Comparison of ENCODE assay signal across 8 cellular contexts in genomic region chr19:55301459-55302331, GRCh38. TPM values are rescaled to one million over a fixed set of nuclear protein-coding genes. Genes with fewer than 3 reads are reported as not detected.
DNase-seq lines count a peak whose midpoint lies in the region; ATAC-seq, FAIRE-seq and TF ChIP-seq lines count a peak whose summit lies in the region.

No MANE protein-coding gene starts in this region.

- H3K4me2 ChIP-seq in endothelial cell of umbilical vein (ENCODE audit: insufficient read depth, low read length): peak overlapping the region; percentile 52

- FAIRE-seq in endothelial cell of umbilical vein (lab: Jason Lieb, UNC): peak; percentile 89

- H3K9me3 ChIP-seq in A673 (ENCODE audit: low read depth, low read length, poor library complexity, severe bottlenecking) (no peaks in the 10 kb centered on the region), NT2/D1 (ENCODE audit: insufficient read depth, low read length) (no peaks in the 10 kb centered on the region), endothelial cell of umbilical vein (replicated peaks; ENCODE audit: control insufficient read depth, insufficient read depth, low read length) (no peaks in the 10 kb centered on the region), mucosa of stomach (ENCODE audit: control insufficient read depth, low read length) (no peaks in the 10 kb centered on the region)

- no peaks in the 10 kb centered on the region for H4K20me1 ChIP-seq in endothelial cell of umbilical vein (replicated peaks; ENCODE audit: control insufficient read depth, extremely low read depth, insufficient read depth, low read length)

- H3K36me3 ChIP-seq in A673 (ENCODE audit: insufficient read depth, low read length, poor library complexity, severe bottlenecking) (peaks cover 38% of the 10 kb centered on the region), NT2/D1 (ENCODE audit: insufficient read depth, insufficient read length, low read length) (peaks cover 54% of the 10 kb centered on the region), endothelial cell of umbilical vein (ENCODE audit: control insufficient read depth in 2 of 2, extremely low read depth in 1 of 2, insufficient read depth in 2 of 2, low read length in 2 of 2) (no peaks in the 10 kb centered on the region), mucosa of stomach (ENCODE audit: control insufficient read depth, insufficient read depth, low read length) (no peaks in the 10 kb centered on the region)

- H3K4me3 ChIP-seq in A673 (ENCODE audit: low read depth, low read length, poor library complexity, severe bottlenecking) (peak overlapping the region; percentile 33), NT2/D1 (ENCODE audit: insufficient read length, low read depth) (no peak overlapping the region), endothelial cell of umbilical vein (replicated peaks in 1 of 3; ENCODE audit: insufficient read depth in 1 of 3, low read depth in 1 of 3, low read length in 3 of 3) (peak overlapping the region in 2 of 3 experiments; percentile 26 to 28), mucosa of stomach (ENCODE audit: low read length) (peak overlapping the region; percentile 6)

- no TSS peak for BruUV-seq in A673 (replicated peaks; lab: Mats Ljungman, UMichigan)
- BruUV-seq in endothelial cell of umbilical vein (replicated peaks; lab: Mats Ljungman, UMichigan): no TSS peak

- intact Hi-C loops in A673 (cut with micrococcal nuclease; ENCODE audit: unreplicated experiment) (loop anchor here (10.0 kb wide), 1 partner anchor 83 kb away; the partner anchor contains the start of genes RPL28 and TMEM238), endothelial cell of umbilical vein (cut with micrococcal nuclease) (loop anchor here (1.0 to 5.0 kb wide), 6 partner anchors 38 to 202 kb away; partner anchors contain the start of genes KMT5C and RPL28)

- DNase-seq in A673 (ENCODE audit: low spot score): peak; percentile 88
- DNase-seq in NT2/D1 (ENCODE audit: low read depth, low spot score): peak; percentile 36
- peak; percentile 98 for DNase-seq in activated CD8-positive, alpha-beta memory T cell treated with anti-CD3 and anti-CD28 coated beads, Interleukin-2, amount 50 U/mL, for 4 hours
- peak; percentile 81 for DNase-seq in endothelial cell of umbilical vein (ENCODE audit: low read depth, low spot score)
- DNase-seq in stimulated activated CD8-positive, alpha-beta memory T cell treated with anti-CD3 and anti-CD28 coated beads, Interleukin-7, amount 100 ng/mL, for 1 hour (ENCODE audit: low read depth in 2 of 2): peak; percentile 95 to 97

- ATAC-seq in HG03565 (IDR thresholded peaks at IDR 0.05; ENCODE audit: unreplicated experiment): peak; percentile 65

- H3K79me2 ChIP-seq in endothelial cell of umbilical vein (ENCODE audit: control insufficient read depth, insufficient read depth, low read length): no peaks in the 10 kb centered on the region

- H3K27me3 ChIP-seq in A673 (replicated peaks; ENCODE audit: insufficient read depth, low read depth, low read length, poor library complexity): no peaks in the 10 kb centered on the region
- H3K27me3 ChIP-seq in NT2/D1 (ENCODE audit: insufficient read depth, insufficient read length): no peaks in the 10 kb centered on the region
- H3K27me3 ChIP-seq in endothelial cell of umbilical vein (ENCODE audit: control insufficient read depth in 2 of 2, insufficient read depth in 2 of 2, low read length in 2 of 2): peaks cover 0 to 3% of the 10 kb centered on the region in 2 experiments
- H3K27me3 ChIP-seq in mucosa of stomach (ENCODE audit: control insufficient read depth, insufficient read depth, low read length): no peaks in the 10 kb centered on the region

- H3K4me1 ChIP-seq in A673 (ENCODE audit: insufficient read depth, low read length, poor library complexity, severe bottlenecking): peaks cover 4% of the 10 kb centered on the region
- peaks cover 8% of the 10 kb centered on the region for H3K4me1 ChIP-seq in NT2/D1 (ENCODE audit: insufficient read depth, insufficient read length)
- no peaks in the 10 kb centered on the region for H3K4me1 ChIP-seq in endothelial cell of umbilical vein (ENCODE audit: control insufficient read depth, extremely low read depth, insufficient read depth, low read length)
- H3K4me1 ChIP-seq in mucosa of stomach (ENCODE audit: control insufficient read depth, insufficient read depth, low read length): peaks cover 9% of the 10 kb centered on the region

- CTCF ChIA-PET in A673 (lab: Charles Lee): interaction anchor here (0.5 to 1.5 kb wide), 6 partner anchors 9 to 161 kb away, joined by 3 to 7 read pairs (median 4); partner anchors contain the start of genes DNAAF3, HSPBP1 and KMT5C
- CTCF ChIA-PET in endothelial cell of umbilical vein (lab: Charles Lee): interaction anchor here (0.6 to 3.8 kb wide), 35 partner anchors 9 to 203 kb away, joined by 3 to 51 read pairs (median 5); partner anchors contain the start of genes HSPBP1, IL11, KMT5C and NAT14

- POLR2A ChIA-PET in A673 (lab: Charles Lee; ENCODE audit: low non-redundant PET) (interaction anchor here (0.6 to 0.7 kb wide), 2 partner anchors 22 to 38 kb away, joined by 3 to 11 read pairs; partner anchors contain the start of genes HSPBP1 and KMT5C), endothelial cell of umbilical vein (lab: Charles Lee) (interaction anchor here (1.3 kb wide), 1 partner anchor 106 kb away, joined by 4 read pairs; the partner anchor contains the start of gene UBE2S)

- H3K9ac ChIP-seq in NT2/D1 (ENCODE audit: insufficient read length, low read depth): peak overlapping the region; percentile 39
- H3K9ac ChIP-seq in endothelial cell of umbilical vein (replicated peaks; ENCODE audit: extremely low read depth, insufficient read depth, low read length): peak overlapping the region; percentile 23
- H3K9ac ChIP-seq in mucosa of stomach (ENCODE audit: low read length): peak overlapping the region; percentile 58

- dilution Hi-C loops in endothelial cell of umbilical vein (cut with MboI; ENCODE audit: extremely low pct_ligation_motif_present, low sequenced_read_pairs): no loop called here

- TF ChIP-seq CTCF in A673 (conservative IDR thresholded peaks at IDR 0.05; ENCODE audit: low read depth, low read length) (peak; percentile 98), endothelial cell of umbilical vein (IDR thresholded peaks at IDR 0.05; ENCODE audit: extremely low read depth in 1 of 2, insufficient read depth in 1 of 2, low read depth in 1 of 2, low read length in 2 of 2) (peak; percentile 89 to 95)

- TF ChIP-seq POLR2A in GM18526 (IDR thresholded peaks at IDR 0.05; ENCODE audit: extremely low read depth, insufficient read length) (peak; percentile 26), endothelial cell of umbilical vein (IDR thresholded peaks at IDR 0.05; ENCODE audit: low read depth, low read length) (no peak)

- peak overlapping the region; percentile 98 for H2AFZ ChIP-seq in endothelial cell of umbilical vein (ENCODE audit: low read depth, low read length)

- H3K9me1 ChIP-seq in endothelial cell of umbilical vein (replicated peaks; ENCODE audit: control insufficient read depth, extremely low read depth, insufficient read depth, low read length): no peaks in the 10 kb centered on the region

- H3K27ac ChIP-seq in A673 (ENCODE audit: low read depth, low read length, poor library complexity, severe bottlenecking) (no peak overlapping the region), endothelial cell of umbilical vein (ENCODE audit: insufficient read depth, low read depth, low read length) (no peak overlapping the region)

RNA-seq across cellular contexts. Expression of gene BRSK1, which starts 17.9 kb away (rescaled TPM):
- total RNA-seq in A673 (2021): 30.5 and 36.8 TPM in 2 replicates
- total RNA-seq in endothelial cell of umbilical vein: 0.44 and 0.46 TPM in 2 replicates
- 0.33 and 0.68 TPM in 2 replicates for polyA plus RNA-seq in endothelial cell of umbilical vein
- 0.15 and 0.17 TPM in 2 replicates for polyA plus RNA-seq in endothelial cell of umbilical vein (2011; cell fraction: cytosol; rRNA removed)
- 1.0 and 1.4 TPM in 2 replicates for polyA plus RNA-seq in endothelial cell of umbilical vein (2011; cell fraction: nucleus; rRNA removed)
- 0.94 and 1.2 TPM in 2 replicates for polyA plus RNA-seq in endothelial cell of umbilical vein (2012)
- 1.2 TPM in 1 of 2 replicates, not detected in the other for polyA minus RNA-seq in endothelial cell of umbilical vein
- 0.82 TPM for polyA minus RNA-seq in endothelial cell of umbilical vein (2011; cell fraction: cytosol; rRNA and poly(A)+ RNA removed)
- polyA minus RNA-seq in endothelial cell of umbilical vein (2011; cell fraction: nucleus; rRNA and poly(A)+ RNA removed): not detected in 2 replicates

RNA-seq across cellular contexts. Expression of gene HSPBP1, which starts 21.8 kb away (rescaled TPM):
- total RNA-seq in A673 (2021) (80.3 and 83.4 TPM in 2 replicates), endothelial cell of umbilical vein (30.4 and 38.5 TPM in 2 replicates)
- polyA plus RNA-seq in endothelial cell of umbilical vein: 47.5 and 60.3 TPM in 2 replicates
- polyA plus RNA-seq in endothelial cell of umbilical vein (2011; cell fraction: cytosol; rRNA removed): 31.7 and 39.6 TPM in 2 replicates
- polyA plus RNA-seq in endothelial cell of umbilical vein (2011; cell fraction: nucleus; rRNA removed): 19.7 and 21.0 TPM in 2 replicates
- polyA plus RNA-seq in endothelial cell of umbilical vein (2012): 25.6 and 29.3 TPM in 2 replicates
- 12.3 and 15.4 TPM in 2 replicates for polyA minus RNA-seq in endothelial cell of umbilical vein
- polyA minus RNA-seq in endothelial cell of umbilical vein (2011; cell fraction: cytosol; rRNA and poly(A)+ RNA removed): 54.4 TPM
- 5.7 and 7.6 TPM in 2 replicates for polyA minus RNA-seq in endothelial cell of umbilical vein (2011; cell fraction: nucleus; rRNA and poly(A)+ RNA removed)

RNA-seq across cellular contexts. Expression of gene TMEM150B, which starts 23.4 kb away (rescaled TPM):
- total RNA-seq in A673 (2021): not detected in 2 replicates
- total RNA-seq in endothelial cell of umbilical vein: not detected in 2 replicates
- not detected in 2 replicates for polyA plus RNA-seq in endothelial cell of umbilical vein
- polyA plus RNA-seq in endothelial cell of umbilical vein (2011; cell fraction: cytosol; rRNA removed): not detected in 2 replicates
- polyA plus RNA-seq in endothelial cell of umbilical vein (2011; cell fraction: nucleus; rRNA removed): not detected in 2 replicates
- polyA plus RNA-seq in endothelial cell of umbilical vein (2012): not detected in 2 replicates
- polyA minus RNA-seq in endothelial cell of umbilical vein: not detected in 2 replicates
- polyA minus RNA-seq in endothelial cell of umbilical vein (2011; cell fraction: cytosol; rRNA and poly(A)+ RNA removed): not detected
- not detected in 2 replicates for polyA minus RNA-seq in endothelial cell of umbilical vein (2011; cell fraction: nucleus; rRNA and poly(A)+ RNA removed)

RNA-seq across cellular contexts. Expression of gene KMT5C, which starts 38.0 kb away (rescaled TPM):
- total RNA-seq in A673 (2021): 19.7 and 24.1 TPM in 2 replicates
- total RNA-seq in endothelial cell of umbilical vein: 11.4 and 13.5 TPM in 2 replicates
- 7.2 and 11.6 TPM in 2 replicates for polyA plus RNA-seq in endothelial cell of umbilical vein
- polyA plus RNA-seq in endothelial cell of umbilical vein (2011; cell fraction: cytosol; rRNA removed): 4.5 and 6.5 TPM in 2 replicates
- polyA plus RNA-seq in endothelial cell of umbilical vein (2011; cell fraction: nucleus; rRNA removed): 23.8 and 29.7 TPM in 2 replicates
- polyA plus RNA-seq in endothelial cell of umbilical vein (2012): 4.2 and 6.4 TPM in 2 replicates
- 3.6 and 4.9 TPM in 2 replicates for polyA minus RNA-seq in endothelial cell of umbilical vein
- polyA minus RNA-seq in endothelial cell of umbilical vein (2011; cell fraction: cytosol; rRNA and poly(A)+ RNA removed): 13.1 TPM
- polyA minus RNA-seq in endothelial cell of umbilical vein (2011; cell fraction: nucleus; rRNA and poly(A)+ RNA removed): 6.3 and 12.9 TPM in 2 replicates

RNA-seq across cellular contexts. Expression of gene PPP6R1, which starts 42.9 kb away (rescaled TPM):
- total RNA-seq in A673 (2021) (103 and 108 TPM in 2 replicates), endothelial cell of umbilical vein (68.3 and 71.8 TPM in 2 replicates)
- 35.7 and 36.0 TPM in 2 replicates for polyA plus RNA-seq in endothelial cell of umbilical vein
- 39.7 and 44.5 TPM in 2 replicates for polyA plus RNA-seq in endothelial cell of umbilical vein (2011; cell fraction: cytosol; rRNA removed)
- 90.6 and 94.5 TPM in 2 replicates for polyA plus RNA-seq in endothelial cell of umbilical vein (2011; cell fraction: nucleus; rRNA removed)
- polyA plus RNA-seq in endothelial cell of umbilical vein (2012): 44.4 and 44.9 TPM in 2 replicates
- 45.2 and 59.6 TPM in 2 replicates for polyA minus RNA-seq in endothelial cell of umbilical vein
- 69.8 TPM for polyA minus RNA-seq in endothelial cell of umbilical vein (2011; cell fraction: cytosol; rRNA and poly(A)+ RNA removed)
- 35.9 and 45.7 TPM in 2 replicates for polyA minus RNA-seq in endothelial cell of umbilical vein (2011; cell fraction: nucleus; rRNA and poly(A)+ RNA removed)

Comparison
In these comparisons a context has a peak if more than half of its experiments do, and no peak if none do; other contexts are left out.
1. DNase-seq: peak in every context shown above with its lines; median percentile 98 in activated CD8-positive, alpha-beta memory T cell treated with anti-CD3 and anti-CD28 coated beads, Interleukin-2, amount 50 U/mL, for 4 hours; 96 in stimulated activated CD8-positive, alpha-beta memory T cell treated with anti-CD3 and anti-CD28 coated beads, Interleukin-7, amount 100 ng/mL, for 1 hour; 88 in A673; 81 in endothelial cell of umbilical vein; 36 in NT2/D1.
2. RNA of gene BRSK1, which starts 17.9 kb away (total RNA-seq): 30.5 to 36.8 TPM in A673; 0.44 to 0.46 TPM in endothelial cell of umbilical vein; every median in the first group is over 10 times any median in the second.
3. Peak in every context shown above with its lines, with median percentiles within 50 percentile points of each other: H3K9ac ChIP-seq.